In the genomic region with DNA sequence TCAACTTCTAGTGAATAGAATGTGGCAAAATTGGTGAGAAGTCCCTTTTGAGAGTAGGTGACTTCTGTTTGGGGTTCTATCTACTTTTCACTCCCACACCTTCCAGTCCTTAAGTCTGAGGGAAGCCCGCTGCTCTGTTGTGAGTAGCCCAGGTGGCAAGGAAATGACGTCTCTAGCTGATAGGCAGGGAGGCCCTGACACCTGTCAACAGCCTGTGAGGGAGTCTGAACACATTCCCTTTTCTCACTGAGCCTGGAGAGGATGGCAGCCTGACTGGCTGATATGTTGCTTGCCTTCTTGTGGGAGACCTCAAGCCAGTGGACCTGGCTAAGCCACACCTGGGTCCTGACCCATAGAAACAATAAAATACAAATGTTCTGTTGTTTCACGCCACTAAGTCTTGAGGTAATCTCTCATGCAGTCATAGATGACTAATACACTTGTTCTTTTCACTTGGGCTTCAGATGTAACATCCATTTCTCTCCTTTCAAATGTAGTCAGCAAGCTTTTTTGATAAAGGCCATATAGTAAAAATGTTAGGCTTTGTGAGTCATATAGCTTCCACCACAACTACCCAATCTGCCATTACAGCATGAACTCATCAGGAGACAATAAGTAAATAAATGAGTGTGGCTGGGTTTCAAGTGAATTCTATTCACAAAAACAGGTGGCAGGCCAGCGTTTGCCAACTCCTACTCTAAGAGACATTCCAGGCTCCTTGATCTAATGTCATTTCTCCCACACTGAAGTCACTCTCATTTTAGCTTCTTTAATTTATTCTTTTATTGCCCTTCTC, we compare ENCODE assay signal across 11 cellular contexts.
DNase-seq lines count a peak whose midpoint lies in the region; ATAC-seq lines count a peak whose summit lies in the region.
"Had no signal": no experiment of that assay in that cellular context is flagged by ENCODE, and none has a peak within 500 bp of the region (broad histone marks: within the 10 kb centered on the region; RNA-seq: fewer than 3 reads in every experiment).

No MANE protein-coding gene starts in this region.

- no peak overlapping the region for H3K4me3 Mint-ChIP-seq in activated CD4-positive, alpha-beta T cell treated with anti-CD3 and anti-CD28 coated beads for 36 hours
- H3K4me3 Mint-ChIP-seq in activated CD4-positive, alpha-beta T cell treated with anti-CD3 and anti-CD28 coated beads, Interleukin-2, amount 10 ng/mL, durations not matched to agents 7 days and 5 days = no peak overlapping the region
- no peak overlapping the region for H3K4me3 Mint-ChIP-seq in immature natural killer cell

- H3K9me3 Mint-ChIP-seq in activated CD4-positive, alpha-beta T cell treated with anti-CD3 and anti-CD28 coated beads for 36 hours (ENCODE audit: low read depth) = no peaks in the 10 kb centered on the region
- H3K9me3 Mint-ChIP-seq in activated CD4-positive, alpha-beta T cell treated with anti-CD3 and anti-CD28 coated beads, Interleukin-2, amount 10 ng/mL, durations not matched to agents 7 days and 5 days = peaks cover 3% of the 10 kb centered on the region
- H3K9me3 Mint-ChIP-seq in immature natural killer cell = peaks cover 0 to 14% (median 7%) of the 10 kb centered on the region in 6 donors

- intact Hi-C loops in activated CD4-positive, alpha-beta T cell treated with anti-CD3 and anti-CD28 coated beads for 36 hours (cut with DNase I, micrococcal nuclease) = no loop called here

- ATAC-seq in activated CD4-positive, alpha-beta T cell treated with anti-CD3 and anti-CD28 coated beads for 36 hours = peak; percentile 93
- ATAC-seq in HG02885 (IDR thresholded peaks at IDR 0.05; ENCODE audit: poor library complexity, unreplicated experiment) (peak; percentile 66), HG03196 (IDR thresholded peaks at IDR 0.05; ENCODE audit: unreplicated experiment) (no peak), GM18861 (IDR thresholded peaks at IDR 0.05; ENCODE audit: unreplicated experiment) (no peak)

- H3K27ac Mint-ChIP-seq in activated CD4-positive, alpha-beta T cell treated with anti-CD3 and anti-CD28 coated beads for 36 hours = no peak overlapping the region
- H3K27ac Mint-ChIP-seq in activated CD4-positive, alpha-beta T cell treated with anti-CD3 and anti-CD28 coated beads, Interleukin-2, amount 10 ng/mL, durations not matched to agents 7 days and 5 days = no peak overlapping the region
- no peak overlapping the region for H3K27ac Mint-ChIP-seq in immature natural killer cell

- CTCF ChIA-PET in activated CD4-positive, alpha-beta T cell treated with anti-CD3 and anti-CD28 coated beads for 36 hours (lab: Charles Lee) = interaction anchor here (0.6 kb wide), 1 partner anchor 31 kb away, joined by 3 read pairs; no protein-coding TSS in a partner anchor
- CTCF ChIA-PET in activated CD4-positive, alpha-beta T cell treated with anti-CD3 and anti-CD28 coated beads, Interleukin-2, amount 10 ng/mL, durations not matched to agents 7 days and 5 days (lab: Charles Lee) = no interaction called here

- no peaks in the 10 kb centered on the region for H3K36me3 Mint-ChIP-seq in activated CD4-positive, alpha-beta T cell treated with anti-CD3 and anti-CD28 coated beads for 36 hours (ENCODE audit: low read depth)
- no peaks in the 10 kb centered on the region for H3K36me3 Mint-ChIP-seq in activated CD4-positive, alpha-beta T cell treated with anti-CD3 and anti-CD28 coated beads, Interleukin-2, amount 10 ng/mL, durations not matched to agents 7 days and 5 days (ENCODE audit: low read depth)
- no peaks in the 10 kb centered on the region for H3K36me3 Mint-ChIP-seq in immature natural killer cell

- H3K4me1 Mint-ChIP-seq in activated CD4-positive, alpha-beta T cell treated with anti-CD3 and anti-CD28 coated beads for 36 hours = peaks cover 12% of the 10 kb centered on the region
- H3K4me1 Mint-ChIP-seq in activated CD4-positive, alpha-beta T cell treated with anti-CD3 and anti-CD28 coated beads, Interleukin-2, amount 10 ng/mL, durations not matched to agents 7 days and 5 days = no peaks in the 10 kb centered on the region
- H3K4me1 Mint-ChIP-seq in immature natural killer cell = no peaks in the 10 kb centered on the region

- POLR2A ChIA-PET in activated CD4-positive, alpha-beta T cell treated with anti-CD3 and anti-CD28 coated beads for 36 hours (lab: Charles Lee) = interaction anchor here (0.6 kb wide), 1 partner anchor 1152 kb away, joined by 3 read pairs; no protein-coding TSS in a partner anchor
- POLR2A ChIA-PET in activated CD4-positive, alpha-beta T cell treated with anti-CD3 and anti-CD28 coated beads, Interleukin-2, amount 10 ng/mL, durations not matched to agents 7 days and 5 days (lab: Charles Lee) = interaction anchor here (0.6 kb wide), 1 partner anchor 104 kb away, joined by 3 read pairs; no protein-coding TSS in a partner anchor

- peaks cover 3% of the 10 kb centered on the region for H3K27me3 Mint-ChIP-seq in activated CD4-positive, alpha-beta T cell treated with anti-CD3 and anti-CD28 coated beads for 36 hours
- no peaks in the 10 kb centered on the region for H3K27me3 Mint-ChIP-seq in activated CD4-positive, alpha-beta T cell treated with anti-CD3 and anti-CD28 coated beads, Interleukin-2, amount 10 ng/mL, durations not matched to agents 7 days and 5 days
- peaks cover 0 to 1% (median 0%) of the 10 kb centered on the region in 3 donors for H3K27me3 Mint-ChIP-seq in immature natural killer cell (ENCODE audit: low read depth in 3 of 3)

- DNase-seq in activated CD4-positive, alpha-beta T cell treated with anti-CD3 and anti-CD28 coated beads for 36 hours = peak; percentile 30
- DNase-seq in activated CD4-positive, alpha-beta T cell treated with anti-CD3 and anti-CD28 coated beads, Interleukin-2, amount 10 ng/mL, durations not matched to agents 7 days and 5 days = no peak
- DNase-seq in SHP77 (lab: John Stamatoyannopoulos, UW) = peak; percentile 0 to 5
- DNase-seq in myocyte (ENCODE audit: low read depth) = peak; percentile 23
- no peak for DNase-seq in immature natural killer cell
- DNase-seq: ACHN, KG1, NCI-H524 had no signal

Comparison
In these comparisons a context has a peak if more than half of its experiments do, and no peak if none do; other contexts are left out.
1. DNase-seq: peak in activated CD4-positive, alpha-beta T cell treated with anti-CD3 and anti-CD28 coated beads for 36 hours (single experiment), SHP77 (2 of 2) and myocyte (single experiment); none in activated CD4-positive, alpha-beta T cell treated with anti-CD3 and anti-CD28 coated beads, Interleukin-2, amount 10 ng/mL, durations not matched to agents 7 days and 5 days (single experiment) and immature natural killer cell (0 of 3).
2. ATAC-seq: peak in activated CD4-positive, alpha-beta T cell treated with anti-CD3 and anti-CD28 coated beads for 36 hours (single experiment) and HG02885 (single experiment); none in HG03196 (single experiment) and GM18861 (single experiment).